Comparison of ENCODE assay signal across 8 cellular contexts in the genomic region with DNA sequence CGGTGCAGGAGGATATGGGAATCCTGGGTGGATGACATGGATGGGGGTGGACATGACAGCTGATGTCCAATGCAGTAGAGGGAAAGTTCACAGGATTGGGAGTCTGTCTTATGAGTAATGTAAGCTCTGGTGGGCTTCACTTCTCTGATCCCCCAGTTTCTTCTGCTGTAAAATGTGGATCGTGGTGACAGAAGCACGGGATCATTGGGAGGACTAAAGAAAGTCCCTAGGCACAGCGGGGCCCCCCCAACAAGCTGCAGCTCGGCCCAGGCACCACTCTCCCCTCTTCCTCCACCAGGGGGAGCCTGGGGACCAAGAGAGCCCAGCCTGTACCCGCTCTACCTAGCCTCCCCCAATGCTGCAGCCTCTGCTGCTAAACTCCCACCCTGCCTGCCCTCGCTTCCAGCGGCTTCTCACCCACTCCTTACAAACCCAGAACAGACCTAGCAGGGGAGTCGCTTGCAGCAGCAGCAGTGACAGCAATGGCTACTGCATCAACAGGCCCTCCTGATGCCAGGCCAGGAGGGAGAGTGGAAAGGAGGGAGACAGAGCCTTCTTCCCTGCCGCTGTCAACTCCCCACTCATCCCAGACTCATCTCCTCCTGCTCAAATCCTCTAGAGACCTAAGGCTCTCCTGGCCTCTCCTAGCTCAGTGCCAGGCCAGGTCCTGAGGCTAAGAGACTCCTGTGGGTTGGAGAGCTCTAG. TPM values are rescaled to one million over a fixed set of nuclear protein-coding genes. Genes with fewer than 3 reads are reported as not detected.
DNase-seq lines count a peak whose midpoint lies in the region; ATAC-seq and FAIRE-seq lines count a peak whose summit lies in the region.

No MANE protein-coding gene starts in this region.

- DNase-seq in DMS53 (lab: John Stamatoyannopoulos, UW) (peak; percentile 66), NCI-H1105 treated with DMSO at 0.1 percent for 48 hours (lab: John Stamatoyannopoulos, UW) (peak; percentile 49), cerebellum (ENCODE audit: low spot score) (peak; percentile 79), left lobe of liver (ENCODE audit: low spot score) (peak; percentile 55), RCC 7860 (ENCODE audit: low spot score) (no peak)
- peak; percentile 70 for DNase-seq in activated CD4-positive, alpha-beta T cell treated with anti-CD3 and anti-CD28 coated beads for 48 hours
- peak; percentile 39 to 53 (median 52) for DNase-seq in stimulated activated CD4-positive, alpha-beta T cell treated with anti-CD3 and anti-CD28 coated beads, TNF-alpha, amount 100 ng/mL, for 24 hours (ENCODE audit: low read depth in 3 of 3)

- FAIRE-seq in RCC 7860 (lab: Jason Lieb, UNC), result no peak

- ATAC-seq in GM21786 (IDR thresholded peaks at IDR 0.05; ENCODE audit: unreplicated experiment) (peak; percentile 64), left lobe of liver (peak; percentile 77)

RNA-seq across cellular contexts. Expression of a gene that starts 36.1 kb away (rescaled TPM):
- total RNA-seq in cerebellum, result 10.9 TPM
- 2.5 TPM for total RNA-seq in left lobe of liver
